In genomic region chr9:6014668-6015270, GRCh38 we compare ENCODE assay signal across 8 cellular contexts. TPM values are rescaled to one million over a fixed set of nuclear protein-coding genes. Genes with fewer than 3 reads are reported as not detected.
DNase-seq lines count a peak whose midpoint lies in the region; ATAC-seq, FAIRE-seq and TF ChIP-seq lines count a peak whose summit lies in the region.

No MANE protein-coding gene starts in this region.

- CTCF ChIA-PET in RWPE1 (lab: Yijun Ruan, JAX) (no interaction called here), H1 (lab: Charles Lee; ENCODE audit: partially characterized antibody) (interaction anchor here (0.9 to 1.4 kb wide), 3 partner anchors 10 to 145 kb away, joined by 4 to 9 read pairs (median 4); no protein-coding TSS in a partner anchor)

- peaks cover 0 to 7% (median 5%) of the 10 kb centered on the region in 4 experiments; a peak in 3 of 7 replicates for H3K4me1 ChIP-seq in H1 (replicated peaks in 1 of 4; ENCODE audit: control insufficient read depth in 3 of 4, insufficient read depth in 4 of 4, low read length in 3 of 4)

- H3K9me3 ChIP-seq in H1 (ENCODE audit: insufficient read depth in 2 of 2, low read depth in 1 of 2, low read length in 1 of 2) = no peaks in the 10 kb centered on the region

- H3K56ac ChIP-seq in H1 (replicated peaks; ENCODE audit: insufficient read length, low read depth, low read length) = no peak overlapping the region

- DNase-seq in H54 (ENCODE audit: insufficient read length, low spot score) = peak; percentile 24
- DNase-seq in RWPE1 (ENCODE audit: low spot score) = peak; percentile 34
- DNase-seq in H1 (ENCODE audit: low read depth in 1 of 2, low spot score in 2 of 2) = no peak
- peak; percentile 27 for DNase-seq in myocyte (ENCODE audit: low read depth)
- DNase-seq in NCI-H1436 treated with DMSO at 0.1 percent for 48 hours (lab: John Stamatoyannopoulos, UW) = no peak

- no peak overlapping the region for H3K18ac ChIP-seq in H1 (ENCODE audit: extremely low read depth, low read length)

- peak overlapping the region; percentile 91 to 98 (median 95) for H3K9ac ChIP-seq in H1 (replicated peaks in 1 of 4; ENCODE audit: extremely low read depth in 1 of 4, low read depth in 3 of 4, low read length in 3 of 4)

- H4K8ac ChIP-seq in H1 (ENCODE audit: extremely low read depth, insufficient read depth, low read length) = no peak overlapping the region

- H2AFZ ChIP-seq in H1 (ENCODE audit: low read length) = peak overlapping the region; percentile 96

- ATAC-seq in GM18868 (IDR thresholded peaks at IDR 0.05; ENCODE audit: unreplicated experiment) (no peak), HG03139 (IDR thresholded peaks at IDR 0.05; ENCODE audit: unreplicated experiment) (no peak), HG03469 (IDR thresholded peaks at IDR 0.05; ENCODE audit: unreplicated experiment) (no peak)

- H2BK15ac ChIP-seq in H1 (ENCODE audit: low read length) = no peak overlapping the region

- peak; percentile 95 for FAIRE-seq in H54 (lab: Jason Lieb, UNC)
- no peak for FAIRE-seq in H1 (lab: Jason Lieb, UNC)

- H3K14ac ChIP-seq in H1 (ENCODE audit: insufficient read length) = no peak overlapping the region

- H3K23me2 ChIP-seq in H1 (ENCODE audit: low read depth, low read length) = peaks cover 6% of the 10 kb centered on the region

- H2AK5ac ChIP-seq in H1 (ENCODE audit: low read depth, low read length) = no peak overlapping the region

- H3K4ac ChIP-seq in H1 (replicated peaks; ENCODE audit: insufficient read length, low read depth, low read length) = no peak overlapping the region

- no peak overlapping the region for H2BK120ac ChIP-seq in H1 (replicated peaks; ENCODE audit: low read depth, low read length)

- no peak for TF ChIP-seq RAD21 in H1 (IDR thresholded peaks at IDR 0.05 in 1 of 2, conservative IDR thresholded peaks at IDR 0.05 in 1 of 2; ENCODE audit: low read depth in 2 of 2, low read length in 2 of 2)

- H3K36me3 ChIP-seq in H1 (ENCODE audit: control insufficient read depth in 2 of 4, insufficient read depth in 4 of 4, low read length in 3 of 4) = peaks cover 3 to 23% (median 10%) of the 10 kb centered on the region in 4 experiments; a peak in 6 of 8 replicates

- H3K79me1 ChIP-seq in H1 (ENCODE audit: low read depth, low read length) = peaks cover 5% of the 10 kb centered on the region

- peaks cover 16 to 54% of the 10 kb centered on the region in 2 experiments for H3K79me2 ChIP-seq in H1 (ENCODE audit: control insufficient read depth in 1 of 2, insufficient read depth in 2 of 2, low read length in 2 of 2)

- H4K91ac ChIP-seq in H1 (replicated peaks; ENCODE audit: insufficient read length, low read length) = no peak overlapping the region

- H3K4me2 ChIP-seq in H1 (ENCODE audit: insufficient read depth in 1 of 2, low read depth in 2 of 2, low read length in 2 of 2) = peak overlapping the region; percentile 84 to 88

- H4K5ac ChIP-seq in H1 (ENCODE audit: insufficient read length, low read depth, low read length) = no peak overlapping the region

- peak overlapping the region; percentile 55; the same call in 1 of the 2 replicates for H2BK12ac ChIP-seq in H1 (ENCODE audit: low read depth, low read length)

- TF ChIP-seq EP300 in H1 (IDR thresholded peaks at IDR 0.05; ENCODE audit: borderline replicate concordance in 1 of 2, low read depth in 2 of 2, low read length in 2 of 2) = no peak

- H3K23ac ChIP-seq in H1 (ENCODE audit: insufficient read length) = no peak overlapping the region

- no peak overlapping the region for H2BK20ac ChIP-seq in H1 (ENCODE audit: low read length)

- H3K27me3 ChIP-seq in H1 (replicated peaks in 1 of 4; ENCODE audit: control insufficient read depth in 3 of 4, extremely low read depth in 1 of 4, insufficient read depth in 3 of 4, low read length in 3 of 4) = no peaks in the 10 kb centered on the region

- WGBS in H1 (ENCODE audit: extremely low coverage in 1 of 2, insufficient coverage in 1 of 2, insufficient read length in 1 of 2, insufficient replicate concordance in 2 of 2, low coverage in 1 of 2, low lambda C conversion rate in 2 of 2, missing lambda C conversion rate in 1 of 2), 2 experiments = 50% methylated on average over 9 of the region's 9 CpGs; no CpG with 5 or more reads in 1 of the 2 experiments

- POLR2A ChIA-PET in RWPE1 (lab: Yijun Ruan, JAX; ENCODE audit: low non-redundant PET) (interaction anchor here (0.7 kb wide), 1 partner anchor 126 kb away, joined by 5 read pairs; no protein-coding TSS in a partner anchor), H1 (lab: Charles Lee; ENCODE audit: partially characterized antibody) (interaction anchor here (1.0 to 1.9 kb wide), 2 partner anchors 8 to 18 kb away, joined by 3 to 19 read pairs; no protein-coding TSS in a partner anchor)

- H4K20me1 ChIP-seq in H1 (replicated peaks in 1 of 2; ENCODE audit: control insufficient read depth in 1 of 2, insufficient read depth in 2 of 2, low read length in 2 of 2) = peaks cover 0 to 2% of the 10 kb centered on the region in 2 experiments

- peak overlapping the region; percentile 77; the same call in 1 of the 2 replicates for H2BK5ac ChIP-seq in H1 (ENCODE audit: low read depth, low read length)

- TF ChIP-seq POLR2A in H54 (IDR thresholded peaks at IDR 0.05; ENCODE audit: low read depth, low read length) = no peak
- no peak for TF ChIP-seq POLR2A in H1 (IDR thresholded peaks at IDR 0.05; ENCODE audit: control extremely low read depth in 1 of 2, low read depth in 2 of 2, low read length in 2 of 2)

- H3K27ac ChIP-seq in RWPE1 (peak overlapping the region; percentile 85), H1 (ENCODE audit: low read depth, low read length) (peak overlapping the region; percentile 94)

- peak overlapping the region; percentile 88 to 97 (median 92) for H3K4me3 ChIP-seq in H1 (ENCODE audit: extremely low read depth in 1 of 4, insufficient read depth in 2 of 4, low read depth in 3 of 4, low read length in 4 of 4)

- TF ChIP-seq CTCF in RWPE1 (conservative IDR thresholded peaks at IDR 0.05; ENCODE audit: low read depth) (no peak), H1 (IDR thresholded peaks at IDR 0.05; ENCODE audit: control extremely low read depth in 1 of 3, insufficient read depth in 1 of 3, low read depth in 1 of 3, low read length in 3 of 3) (no peak)

TF ChIP-seq in H1, 55 proteins besides CTCF, POLR2A, EP300 and RAD21:
- TF ChIP-seq TCF12 (IDR thresholded peaks at IDR 0.05; ENCODE audit: low read depth, low read length) (no peak), RXRA (IDR thresholded peaks at IDR 0.05; ENCODE audit: insufficient read depth, low read depth, low read length) (no peak), SP1 (IDR thresholded peaks at IDR 0.05; ENCODE audit: low read depth, low read length) (no peak), NRF1 (IDR thresholded peaks at IDR 0.05; ENCODE audit: low read depth, low read length) (no peak), RNF2 (IDR thresholded peaks at IDR 0.05; ENCODE audit: borderline replicate concordance, low read depth, low read length, missing control alignments, poor library complexity, severe bottlenecking) (no peak), JUND (IDR thresholded peaks at IDR 0.05; ENCODE audit: low read length) (no peak), USF2 (IDR thresholded peaks at IDR 0.05; ENCODE audit: low read length) (no peak), SIRT6 (IDR thresholded peaks at IDR 0.05; ENCODE audit: low read length) (no peak), GABPA (IDR thresholded peaks at IDR 0.05; ENCODE audit: borderline replicate concordance, insufficient read depth, low read length) (no peak), POLR2AphosphoS5 (IDR thresholded peaks at IDR 0.05; ENCODE audit: low read depth, low read length) (no peak), SAP30 (IDR thresholded peaks at IDR 0.05; ENCODE audit: insufficient read depth, insufficient replicate concordance, low read length) (no peak), HDAC6 (IDR thresholded peaks at IDR 0.05; ENCODE audit: low read depth, low read length) (no peak)

RNA-seq across cellular contexts. Expression of gene RANBP6, which starts 0.7 kb away (rescaled TPM):
- 18.4 and 18.8 TPM in 2 replicates for total RNA-seq in H1 (2021; fragmentation: NEBNext Ultra II Directional; extraction: Animal tissue kit (Norgen Biotek cat#: 25700))
- polyA plus RNA-seq in H1 (2011; rRNA removed) = 4.2 and 5.7 TPM in 2 replicates
- polyA plus RNA-seq in H1 (2011; cell fraction: cytosol; rRNA removed) = 8.9 TPM
- 4.0 TPM for polyA plus RNA-seq in H1 (2011; cell fraction: nucleus; rRNA removed)
- polyA plus RNA-seq in H1 (2012, experiment 1 of 2) = 12.2 to 23.6 TPM (median 13.6 TPM) in 4 replicates
- polyA plus RNA-seq in H1 (2012, experiment 2 of 2) = 0.80 TPM
- polyA plus RNA-seq in H1 (2013, experiment 1 of 2) = 10.9 TPM
- 9.9 TPM for polyA plus RNA-seq in H1 (2013, experiment 2 of 2)
- polyA minus RNA-seq in H1 (2011; rRNA and poly(A)+ RNA removed) = 18.0 and 21.8 TPM in 2 replicates
- polyA minus RNA-seq in H1 (2011; cell fraction: cytosol; rRNA and poly(A)+ RNA removed) = 11.2 TPM
- 30.0 TPM for polyA minus RNA-seq in H1 (2011; cell fraction: nucleus; rRNA and poly(A)+ RNA removed)
- total RNA-seq in myocyte = 38.3 and 42.0 TPM in 2 replicates
- polyA plus RNA-seq in myocyte (2012) = 7.4 TPM

Comparison
In these comparisons a context has a peak if more than half of its experiments do, and no peak if none do; other contexts are left out.
1. DNase-seq: peak in H54 (single experiment), RWPE1 (single experiment) and myocyte (single experiment); none in H1 (0 of 2) and NCI-H1436 treated with DMSO at 0.1 percent for 48 hours (single experiment).